In the genomic region with DNA sequence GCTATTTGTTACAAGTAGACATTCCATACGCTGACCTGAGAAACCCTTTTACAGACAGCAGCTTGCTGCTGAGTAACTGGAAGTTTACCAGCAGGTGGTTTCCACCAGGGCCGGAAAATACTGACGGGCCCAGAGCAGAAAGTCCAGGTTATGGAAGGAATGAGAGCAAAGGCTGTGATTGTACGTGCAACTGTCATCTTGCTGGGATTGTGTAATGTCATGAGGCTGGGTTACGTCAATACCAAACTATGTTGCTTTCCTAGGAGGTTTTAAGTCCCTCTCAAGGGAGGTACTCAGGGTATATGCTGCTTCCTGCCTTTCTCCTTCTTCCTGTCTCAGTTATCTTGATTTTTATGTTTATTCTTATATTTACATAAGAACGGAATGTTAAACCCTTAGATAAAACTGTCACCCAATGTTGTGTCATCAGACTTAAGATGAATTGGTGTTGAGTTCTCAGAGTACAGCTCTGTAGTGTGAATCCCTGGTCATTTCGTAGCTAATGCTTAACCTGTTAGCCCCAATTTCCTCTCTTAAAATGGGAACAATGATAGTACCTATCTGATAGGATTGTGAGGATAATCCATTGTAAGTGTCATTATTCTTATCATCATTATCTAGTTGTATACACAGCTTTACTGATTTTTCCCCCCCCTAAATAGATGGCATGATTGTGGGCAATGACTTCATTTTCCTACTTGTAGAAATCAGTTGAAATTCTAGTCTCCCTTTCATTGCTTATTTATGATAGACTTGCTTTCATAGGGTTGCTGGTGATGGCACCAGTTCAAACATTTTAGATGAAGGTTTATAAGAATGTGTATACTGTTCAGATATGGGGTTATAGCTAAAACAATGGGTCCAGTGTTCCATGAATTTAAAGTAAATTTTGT, we compare ENCODE assay signal across 8 cellular contexts.
DNase-seq lines count a peak whose midpoint lies in the region; ATAC-seq and TF ChIP-seq lines count a peak whose summit lies in the region.

No MANE protein-coding gene starts in this region.

- in situ Hi-C loops in G401 (cut with HindIII; ENCODE audit: low sequenced_read_pairs) = no loop called here

- H3K36me3 ChIP-seq in RWPE2 (ENCODE audit: low read depth) (peaks cover 26% of the 10 kb centered on the region), prostate gland (no peaks in the 10 kb centered on the region)

- peak; percentile 59 for DNase-seq in G401 (ENCODE audit: low spot score)
- DNase-seq in RWPE2 (ENCODE audit: low spot score) = peak; percentile 79
- DNase-seq in fibroblast of pulmonary artery (ENCODE audit: low read depth) = peak; percentile 100
- peak; percentile 58 for DNase-seq in prostate gland (ENCODE audit: low spot score)
- DNase-seq in NCI-H1092 treated with DMSO at 0.1 percent for 48 hours (lab: John Stamatoyannopoulos, UW) = no peak
- DNase-seq in NCI-H774 (lab: John Stamatoyannopoulos, UW) = no peak
- DNase-seq in DMS79 (lab: John Stamatoyannopoulos, UW) = no peak
- no peak for DNase-seq in amygdala (lab: John Stamatoyannopoulos, UW)

- peak; percentile 24 for TF ChIP-seq CTCF in RWPE2 (IDR thresholded peaks at IDR 0.05; ENCODE audit: poor library complexity, severe bottlenecking)
- no peak for TF ChIP-seq CTCF in fibroblast of pulmonary artery (IDR thresholded peaks at IDR 0.05; ENCODE audit: low read length, missing control alignments)
- peak in 1 of 4 experiments; percentile 9 for TF ChIP-seq CTCF in prostate gland (IDR thresholded peaks at IDR 0.05)

- H3K4me3 ChIP-seq in RWPE2 (ENCODE audit: severe bottlenecking) = no peak overlapping the region
- no peak overlapping the region for H3K4me3 ChIP-seq in fibroblast of pulmonary artery (replicated peaks; ENCODE audit: low read depth, low read length)
- no peak overlapping the region for H3K4me3 ChIP-seq in prostate gland

- H3K27ac ChIP-seq in RWPE2 (ENCODE audit: poor library complexity, severe bottlenecking) = peak overlapping the region; percentile 99
- H3K27ac ChIP-seq in prostate gland = peak overlapping the region; percentile 33 to 46

- peaks cover 73% of the 10 kb centered on the region for H3K4me1 ChIP-seq in RWPE2 (ENCODE audit: insufficient read depth, poor library complexity, severe bottlenecking)
- H3K4me1 ChIP-seq in prostate gland (replicated peaks) = peaks cover 13% of the 10 kb centered on the region

- H3K9me3 ChIP-seq in RWPE2 (ENCODE audit: severe bottlenecking) (no peaks in the 10 kb centered on the region), prostate gland (no peaks in the 10 kb centered on the region)

- TF ChIP-seq POLR2A in prostate gland (IDR thresholded peaks at IDR 0.05) = no peak

- WGBS in prostate gland = 21% methylated on average over 7 of the region's 7 CpGs

- peak; percentile 74 for ATAC-seq in RWPE2 (ENCODE audit: low read depth)

- H3K27me3 ChIP-seq in RWPE2 (ENCODE audit: insufficient read depth, poor library complexity, severe bottlenecking) (no peaks in the 10 kb centered on the region), prostate gland (replicated peaks; ENCODE audit: insufficient read depth) (no peaks in the 10 kb centered on the region)

- intact Hi-C loops in prostate gland (cut with DNase I) = loop anchor here (5.0 kb wide), 1 partner anchor 122 kb away; no protein-coding TSS in a partner anchor

Comparison
In these comparisons a context has a peak if more than half of its experiments do, and no peak if none do; other contexts are left out.
1. DNase-seq: peak in G401 (single experiment), RWPE2 (single experiment), fibroblast of pulmonary artery (single experiment) and prostate gland (single experiment); none in NCI-H1092 treated with DMSO at 0.1 percent for 48 hours (single experiment), NCI-H774 (single experiment), DMS79 (single experiment) and amygdala (0 of 56).